Comparison of ENCODE assay signal across 22 cellular contexts in the genomic region with DNA sequence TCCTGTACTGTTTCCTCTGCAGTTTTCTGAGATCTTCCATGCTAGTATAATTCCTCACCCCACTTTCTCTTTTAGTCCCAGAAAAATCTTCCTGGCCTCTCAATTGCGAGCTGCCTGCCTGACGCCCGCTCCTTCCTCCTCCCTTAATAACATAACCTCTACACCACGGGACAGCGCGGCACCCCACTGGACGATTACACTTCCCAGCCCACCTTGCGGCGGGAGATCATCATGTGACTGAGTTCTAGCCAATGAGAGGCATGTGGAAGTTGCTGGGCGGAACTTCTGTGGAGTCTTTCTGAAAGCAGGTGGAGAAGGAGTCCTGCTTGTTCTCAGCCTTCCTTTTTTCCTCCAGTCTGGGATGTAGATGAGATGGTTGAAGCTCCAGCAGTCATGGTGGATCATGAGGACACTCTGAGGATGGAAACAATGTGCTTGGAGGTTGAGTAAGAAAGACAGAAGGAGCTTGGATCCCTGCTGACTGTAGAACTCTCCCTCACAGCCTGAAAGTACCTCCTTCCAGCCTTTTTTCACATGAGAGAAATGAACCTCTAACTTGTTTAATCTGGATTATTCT.
DNase-seq lines count a peak whose midpoint lies in the region; ATAC-seq, FAIRE-seq and TF ChIP-seq lines count a peak whose summit lies in the region.
"Had no signal": no experiment of that assay in that cellular context is flagged by ENCODE, and none has a peak within 500 bp of the region (broad histone marks: within the 10 kb centered on the region; RNA-seq: fewer than 3 reads in every experiment).

No MANE protein-coding gene starts in this region.

- H3K9me2 ChIP-seq in GM23338 (ENCODE audit: insufficient read depth), result no peaks in the 10 kb centered on the region

- intact Hi-C loops in lower lobe of right lung (cut with DNase I), result no loop called here

- peaks cover 11% of the 10 kb centered on the region for H3K4me1 Mint-ChIP-seq in GM23338
- H3K4me1 Mint-ChIP-seq in glutamatergic neuron (ENCODE audit: low read depth, unreplicated experiment), result peaks cover 3% of the 10 kb centered on the region
- no peaks in the 10 kb centered on the region for H3K4me1 Mint-ChIP-seq in T-helper 17 cell

- no peaks in the 10 kb centered on the region for H4K20me1 ChIP-seq in GM23338 (replicated peaks; ENCODE audit: insufficient read depth)
- H4K20me1 ChIP-seq: BLaER1 had no signal

- no peaks in the 10 kb centered on the region for H3F3A ChIP-seq in GM23338 (replicated peaks; ENCODE audit: low read depth)

- H3K27ac Mint-ChIP-seq in GM23338 (no peak overlapping the region), glutamatergic neuron (ENCODE audit: unreplicated experiment) (peak overlapping the region; percentile 63), T-helper 17 cell (no peak overlapping the region)
- H3K27ac Mint-ChIP-seq: CD4-positive, alpha-beta T cell; IgD-negative memory B cell had no signal

- no peaks in the 10 kb centered on the region for H3K79me2 ChIP-seq in GM23338 (replicated peaks; ENCODE audit: insufficient read depth)

- H3K36me3 Mint-ChIP-seq in GM23338 (ENCODE audit: low read depth), result peaks cover 3% of the 10 kb centered on the region
- peaks cover 9% of the 10 kb centered on the region for H3K36me3 Mint-ChIP-seq in glutamatergic neuron (ENCODE audit: unreplicated experiment)
- H3K36me3 Mint-ChIP-seq in T-helper 17 cell (ENCODE audit: low read depth), result peaks cover 4% of the 10 kb centered on the region

- TF ChIP-seq CTCF in GM23338 (conservative IDR thresholded peaks at IDR 0.05; ENCODE audit: low read depth in 2 of 2) (no peak), glutamatergic neuron (IDR thresholded peaks at IDR 0.05; ENCODE audit: partially characterized antibody, unreplicated experiment) (no peak), lower lobe of right lung (IDR thresholded peaks at IDR 0.05) (no peak)

- ATAC-seq in GM23338 (no peak), T-helper 17 cell (no peak), lower lobe of right lung (no peak)

- H3K9me3 ChIP-seq in T-helper 17 cell (ENCODE audit: control insufficient read depth, low read length, poor library complexity, severe bottlenecking) (no peaks in the 10 kb centered on the region), small intestine (ENCODE audit: control insufficient read depth, low read depth) (no peaks in the 10 kb centered on the region), lower lobe of right lung (no peaks in the 10 kb centered on the region)
- H3K9me3 ChIP-seq: BLaER1, Caco-2, HAP-1 had no signal

- H3K9me3 Mint-ChIP-seq in GM23338, result peaks cover 12% of the 10 kb centered on the region; the same call in 2 of the 3 replicates
- H3K9me3 Mint-ChIP-seq in glutamatergic neuron (ENCODE audit: unreplicated experiment), result peaks cover 4% of the 10 kb centered on the region
- H3K9me3 Mint-ChIP-seq: CD4-positive, alpha-beta T cell had no signal

- H3K4me1 ChIP-seq in GM23338 (ENCODE audit: insufficient read depth) (no peaks in the 10 kb centered on the region), small intestine (ENCODE audit: control insufficient read depth in 2 of 2, insufficient read depth in 1 of 2, low read depth in 1 of 2, low read length in 1 of 2) (no peaks in the 10 kb centered on the region), lower lobe of right lung (no peaks in the 10 kb centered on the region)
- H3K4me1 ChIP-seq: HAP-1 had no signal

- H3K27me3 Mint-ChIP-seq in GM23338 (ENCODE audit: insufficient read depth, low read depth, poor library complexity), result peaks cover 4% of the 10 kb centered on the region
- H3K27me3 Mint-ChIP-seq in glutamatergic neuron (ENCODE audit: unreplicated experiment), result no peaks in the 10 kb centered on the region
- H3K27me3 Mint-ChIP-seq in T-helper 17 cell, result peaks cover 83% of the 10 kb centered on the region

- H3K36me3 ChIP-seq in GM23338 (ENCODE audit: insufficient read depth) (no peaks in the 10 kb centered on the region), small intestine (ENCODE audit: control insufficient read depth in 2 of 2, insufficient read depth in 2 of 2, low read length in 2 of 2) (no peaks in the 10 kb centered on the region), lower lobe of right lung (no peaks in the 10 kb centered on the region)
- H3K36me3 ChIP-seq: BLaER1, HAP-1 had no signal

- H3K4me3 Mint-ChIP-seq in GM23338, result no peak overlapping the region
- no peak overlapping the region for H3K4me3 Mint-ChIP-seq in glutamatergic neuron (ENCODE audit: unreplicated experiment)
- no peak overlapping the region for H3K4me3 Mint-ChIP-seq in T-helper 17 cell
- H3K4me3 Mint-ChIP-seq: CD4-positive, alpha-beta T cell; IgD-negative memory B cell had no signal

- 81 to 93% (median 81%) methylated on average over 10 of the region's 10 CpGs for WGBS in small intestine, 3 donors

- no peak for DNase-seq in GM23338 (ENCODE audit: low spot score)
- peak; percentile 22 for DNase-seq in M059J (ENCODE audit: low read depth)
- DNase-seq in SK-MEL-5 (ENCODE audit: low read depth, low spot score), result peak; percentile 26
- DNase-seq in glutamatergic neuron, result no peak
- no peak for DNase-seq in GOT3 (lab: John Stamatoyannopoulos, UW)
- no peak for DNase-seq in T-helper 17 cell
- no peak for DNase-seq in small intestine
- DNase-seq in lower lobe of right lung, result no peak
- DNase-seq: Caco-2; CD4-positive, alpha-beta T cell; DMS 273 treated with DMSO at 0.1 percent for 48 hours; DMS79 treated with DMSO at 0.1 percent for 48 hours; Kasumi-1; MM.1S; NCI-H1048; NCI-H1417 treated with DMSO at 0.1 percent for 48 hours; NCI-H187; NCI-H69 had no signal

- no peak overlapping the region for H3K27ac ChIP-seq in GM23338 (ENCODE audit: low read depth)
- no peak overlapping the region for H3K27ac ChIP-seq in small intestine (ENCODE audit: low read depth in 1 of 2, low read length in 1 of 2)
- H3K27ac ChIP-seq in lower lobe of right lung, result no peak overlapping the region
- H3K27ac ChIP-seq: BLaER1, HL-60 had no signal

- 0 out of 2 replicates have a peak overlapping the region, but pooled peaks have one; percentile 32 for H2AFZ ChIP-seq in GM23338

- H3K27me3 ChIP-seq in GM23338 (ENCODE audit: insufficient read depth), result no peaks in the 10 kb centered on the region
- peaks cover 0 to 10% of the 10 kb centered on the region in 2 donors for H3K27me3 ChIP-seq in small intestine (ENCODE audit: control insufficient read depth in 2 of 2, insufficient read depth in 2 of 2, low read length in 2 of 2)
- peaks cover 5% of the 10 kb centered on the region for H3K27me3 ChIP-seq in lower lobe of right lung (ENCODE audit: low read depth)
- H3K27me3 ChIP-seq: BLaER1 had no signal

- in situ Hi-C loops in SK-MEL-5 (cut with HindIII; ENCODE audit: low pct_unique_long_range_greater_than_20kb, low sequenced_read_pairs), result no loop called here

- no peak overlapping the region for H3K4me2 ChIP-seq in GM23338
- H3K4me2 ChIP-seq: BLaER1 had no signal

- H3K4me3 ChIP-seq in GM23338 (no peak overlapping the region), small intestine (ENCODE audit: low read depth in 1 of 2, low read length in 2 of 2) (no peak overlapping the region), lower lobe of right lung (no peak overlapping the region)
- H3K4me3 ChIP-seq: BLaER1, HAP-1 had no signal

- FAIRE-seq in small intestine (lab: Jason Lieb, UNC), result no peak

TF ChIP-seq in GM23338, 12 proteins besides CTCF, POLR2A, EP300 and RAD21 (continues in another document):
- TF ChIP-seq EZH2phosphoT487 (IDR thresholded peaks at IDR 0.05; ENCODE audit: unreplicated experiment) (no peak), NANOG (IDR thresholded peaks at IDR 0.05; ENCODE audit: borderline replicate concordance) (no peak), POLR2AphosphoS5 (IDR thresholded peaks at IDR 0.05; ENCODE audit: low read depth) (no peak), JUNB (IDR thresholded peaks at IDR 0.05; ENCODE audit: unreplicated experiment) (no peak)

Comparison
In these comparisons a context has a peak if more than half of its experiments do, and no peak if none do; other contexts are left out.
1. DNase-seq: peak in M059J (single experiment) and SK-MEL-5 (single experiment); none in GM23338 (single experiment), glutamatergic neuron (single experiment), GOT3 (single experiment), T-helper 17 cell (0 of 3), small intestine (single experiment) and lower lobe of right lung (single experiment).